18 cellular contexts compared by ENCODE assay signal in genomic region chr3:149860881-149861280, GRCh38.
"Had no signal": no experiment of that assay in that cellular context is flagged by ENCODE, and none has a peak within 500 bp of the region (broad histone marks: within the 10 kb centered on the region; RNA-seq: fewer than 3 reads in every experiment).

No MANE protein-coding gene starts in this region.

- H3K27me3 Mint-ChIP-seq: dendritic cell treated with granulocyte-macrophage colony-stimulating factor and Interleukin-4, amounts not matched to agents 40 ng/mL and 50 ng/mL, for 4 days; naive B cell; stimulated activated naive B cell treated with anti-CD40 and anti-IgM and Interleukin-4, amounts not matched to agents 10 μg/mL and 1 μg/mL and 100 μg/mL, for 72 hours; stimulated activated naive CD8-positive, alpha-beta T cell treated with anti-CD3 and anti-CD28 coated beads, Interleukin-15, amount 100 ng/mL, for 72 hours had no signal

- H3K27ac Mint-ChIP-seq: dendritic cell treated with granulocyte-macrophage colony-stimulating factor and Interleukin-4, amounts not matched to agents 40 ng/mL and 50 ng/mL, for 4 days; nephron; stimulated activated naive B cell treated with anti-CD40 and anti-IgM and Interleukin-4, amounts not matched to agents 10 μg/mL and 1 μg/mL and 100 μg/mL, for 72 hours; stimulated activated naive CD8-positive, alpha-beta T cell treated with anti-CD3 and anti-CD28 coated beads, Interleukin-15, amount 100 ng/mL, for 72 hours had no signal

- DNase-seq: foreskin melanocyte; head of caudate nucleus; kidney; left cardiac atrium; left ventricle myocardium superior; mesenchymal stem cell; midbrain; naive B cell; spleen; stimulated activated CD4-positive, alpha-beta T cell treated with anti-CD3 and anti-CD28 coated beads, Interleukin-15, amount 100 ng/mL, for 24 hours; stimulated activated CD4-positive, alpha-beta T cell treated with anti-CD3 and anti-CD28 coated beads, Interleukin-1b, Interleukin-23, amount 100 ng/mL, for 48 hours; stimulated activated CD4-positive, alpha-beta T cell treated with anti-CD3 and anti-CD28 coated beads, Interleukin-4, amount 100 ng/mL, for 24 hours; stimulated activated naive B cell treated with anti-CD40 and anti-IgM and Interleukin-4, amounts not matched to agents 10 μg/mL and 1 μg/mL and 100 μg/mL, for 72 hours; stimulated activated naive CD8-positive, alpha-beta T cell treated with anti-CD3 and anti-CD28 coated beads, Interleukin-15, amount 100 ng/mL, for 72 hours; testis had no signal

- H3K9me3 Mint-ChIP-seq: dendritic cell treated with granulocyte-macrophage colony-stimulating factor and Interleukin-4, amounts not matched to agents 40 ng/mL and 50 ng/mL, for 4 days had no signal

- ATAC-seq: left cardiac atrium; left ventricle myocardium superior; sciatic nerve; stimulated activated naive B cell treated with anti-CD40 and anti-IgM and Interleukin-4, amounts not matched to agents 10 μg/mL and 1 μg/mL and 100 μg/mL, for 72 hours; stimulated activated naive CD8-positive, alpha-beta T cell treated with anti-CD3 and anti-CD28 coated beads, Interleukin-15, amount 100 ng/mL, for 72 hours had no signal

- H3K4me3 Mint-ChIP-seq: dendritic cell treated with granulocyte-macrophage colony-stimulating factor and Interleukin-4, amounts not matched to agents 40 ng/mL and 50 ng/mL, for 4 days; naive B cell; nephron; stimulated activated naive B cell treated with anti-CD40 and anti-IgM and Interleukin-4, amounts not matched to agents 10 μg/mL and 1 μg/mL and 100 μg/mL, for 72 hours; stimulated activated naive CD8-positive, alpha-beta T cell treated with anti-CD3 and anti-CD28 coated beads, Interleukin-15, amount 100 ng/mL, for 72 hours had no signal

- H3K4me1 Mint-ChIP-seq: nephron; stimulated activated naive CD8-positive, alpha-beta T cell treated with anti-CD3 and anti-CD28 coated beads, Interleukin-15, amount 100 ng/mL, for 72 hours had no signal
